11 cellular contexts compared by ENCODE assay signal in genomic region chr6:132405143-132405915, GRCh38. TPM values are rescaled to one million over a fixed set of nuclear protein-coding genes. Genes with fewer than 3 reads are reported as not detected.
DNase-seq lines count a peak whose midpoint lies in the region; ATAC-seq lines count a peak whose summit lies in the region.
"Had no signal": no experiment of that assay in that cellular context is flagged by ENCODE, and none has a peak within 500 bp of the region (broad histone marks: within the 10 kb centered on the region; RNA-seq: fewer than 3 reads in every experiment).

No MANE protein-coding gene starts in this region.

- H2BK12ac ChIP-seq in neuronal stem cell (ENCODE audit: low read length): no peak overlapping the region

- H3K4me1 Mint-ChIP-seq in stimulated activated naive B cell treated with anti-CD40 and anti-IgM and Interleukin-4, amounts not matched to agents 10 μg/mL and 1 μg/mL and 100 μg/mL, for 72 hours: peaks cover 23 to 44% of the 10 kb centered on the region in 2 donors
- H3K4me1 Mint-ChIP-seq in activated CD4-positive, alpha-beta memory T cell treated with anti-CD3 and anti-CD28 coated beads for 36 hours (ENCODE audit: low read depth): peaks cover 12% of the 10 kb centered on the region

- no peak overlapping the region for H2BK120ac ChIP-seq in neuronal stem cell (ENCODE audit: low read depth, low read length)

- WGBS in neuronal stem cell (ENCODE audit: extremely low coverage in 2 of 2, insufficient read length in 2 of 2, insufficient replicate concordance in 1 of 2), 2 donors: no CpG with 5 or more reads among the region's 2 CpGs

- H4K91ac ChIP-seq in neuronal stem cell (ENCODE audit: low read depth, low read length, poor library complexity): no peak overlapping the region

- H3K27me3 Mint-ChIP-seq in stimulated activated naive B cell treated with anti-CD40 and anti-IgM and Interleukin-4, amounts not matched to agents 10 μg/mL and 1 μg/mL and 100 μg/mL, for 72 hours: peaks cover 21 to 22% of the 10 kb centered on the region in 2 donors
- H3K27me3 Mint-ChIP-seq in activated CD4-positive, alpha-beta memory T cell treated with anti-CD3 and anti-CD28 coated beads for 36 hours: peaks cover 35% of the 10 kb centered on the region

- H3K4me3 ChIP-seq in neuronal stem cell (ENCODE audit: low read length in 2 of 2): no peak overlapping the region
- H3K4me3 ChIP-seq: coronary artery, psoas muscle had no signal

- peaks cover 0 to 3% of the 10 kb centered on the region in 2 donors for H3K4me1 ChIP-seq in neuronal stem cell (ENCODE audit: control insufficient read depth in 2 of 2, insufficient read depth in 1 of 2, low read depth in 1 of 2, low read length in 2 of 2)
- H3K4me1 ChIP-seq: psoas muscle had no signal

- H2BK15ac ChIP-seq in neuronal stem cell (ENCODE audit: low read length): no peak overlapping the region

- peak; percentile 83 for DNase-seq in M059J (ENCODE audit: low read depth)
- DNase-seq in stimulated activated naive B cell treated with anti-CD40 and anti-IgM and Interleukin-4, amounts not matched to agents 10 μg/mL and 1 μg/mL and 100 μg/mL, for 72 hours: no peak
- no peak for DNase-seq in neuronal stem cell (ENCODE audit: low spot score)
- DNase-seq in activated CD4-positive, alpha-beta memory T cell treated with anti-CD3 and anti-CD28 coated beads for 36 hours: no peak
- no peak for DNase-seq in COLO829 (ENCODE audit: low spot score)
- DNase-seq: activated CD8-positive, alpha-beta memory T cell treated with anti-CD3 and anti-CD28 coated beads, Interleukin-2, amount 10 ng/mL, durations not matched to agents 7 days and 5 days; psoas muscle had no signal

- POLR2A ChIA-PET in activated CD4-positive, alpha-beta memory T cell treated with anti-CD3 and anti-CD28 coated beads for 36 hours (lab: Charles Lee): no interaction called here

- peak overlapping the region; percentile 6 to 21 for H3K4me3 Mint-ChIP-seq in stimulated activated naive B cell treated with anti-CD40 and anti-IgM and Interleukin-4, amounts not matched to agents 10 μg/mL and 1 μg/mL and 100 μg/mL, for 72 hours
- H3K4me3 Mint-ChIP-seq in activated CD4-positive, alpha-beta memory T cell treated with anti-CD3 and anti-CD28 coated beads for 36 hours: no peak overlapping the region
- H3K4me3 Mint-ChIP-seq: activated CD8-positive, alpha-beta memory T cell treated with anti-CD3 and anti-CD28 coated beads, Interleukin-2, amount 10 ng/mL, durations not matched to agents 7 days and 5 days had no signal

- H3K27ac Mint-ChIP-seq in stimulated activated naive B cell treated with anti-CD40 and anti-IgM and Interleukin-4, amounts not matched to agents 10 μg/mL and 1 μg/mL and 100 μg/mL, for 72 hours: no peak overlapping the region
- H3K27ac Mint-ChIP-seq in activated CD4-positive, alpha-beta memory T cell treated with anti-CD3 and anti-CD28 coated beads for 36 hours: no peak overlapping the region
- H3K27ac Mint-ChIP-seq: activated CD8-positive, alpha-beta memory T cell treated with anti-CD3 and anti-CD28 coated beads, Interleukin-2, amount 10 ng/mL, durations not matched to agents 7 days and 5 days had no signal

- H3K23ac ChIP-seq in neuronal stem cell (ENCODE audit: low read depth, low read length, poor library complexity): no peak overlapping the region

- no peak overlapping the region for H2AK5ac ChIP-seq in neuronal stem cell (ENCODE audit: low read depth, low read length)

- no peaks in the 10 kb centered on the region for H3K36me3 ChIP-seq in neuronal stem cell (replicated peaks in 1 of 2; ENCODE audit: control insufficient read depth in 2 of 2, insufficient read depth in 2 of 2, low read length in 2 of 2)

- H3K9ac ChIP-seq in neuronal stem cell (ENCODE audit: low read depth, low read length, poor library complexity): no peak overlapping the region

- no peak overlapping the region for H3K4ac ChIP-seq in neuronal stem cell (ENCODE audit: low read length)

- peaks cover 0 to under 1% of the 10 kb centered on the region in 2 donors for H3K9me3 Mint-ChIP-seq in stimulated activated naive B cell treated with anti-CD40 and anti-IgM and Interleukin-4, amounts not matched to agents 10 μg/mL and 1 μg/mL and 100 μg/mL, for 72 hours
- H3K9me3 Mint-ChIP-seq in activated CD4-positive, alpha-beta memory T cell treated with anti-CD3 and anti-CD28 coated beads for 36 hours: no peaks in the 10 kb centered on the region

- ATAC-seq in GM18907 (IDR thresholded peaks at IDR 0.05; ENCODE audit: unreplicated experiment) (peak; percentile 60), HG02759 (IDR thresholded peaks at IDR 0.05; ENCODE audit: unreplicated experiment) (peak; percentile 55)
- peak; percentile 71 to 80 for ATAC-seq in stimulated activated naive B cell treated with anti-CD40 and anti-IgM and Interleukin-4, amounts not matched to agents 10 μg/mL and 1 μg/mL and 100 μg/mL, for 72 hours (replicated peaks)
- ATAC-seq: activated CD8-positive, alpha-beta memory T cell treated with anti-CD3 and anti-CD28 coated beads, Interleukin-2, amount 10 ng/mL, durations not matched to agents 7 days and 5 days; psoas muscle had no signal

- no peak overlapping the region for H3K27ac ChIP-seq in neuronal stem cell (replicated peaks; ENCODE audit: low read length)
- H3K27ac ChIP-seq: coronary artery, psoas muscle, RWPE1 had no signal

- H4K8ac ChIP-seq in neuronal stem cell (ENCODE audit: low read depth, low read length): no peak overlapping the region

- no peaks in the 10 kb centered on the region for H3K79me1 ChIP-seq in neuronal stem cell (ENCODE audit: low read depth, low read length)

- H3K9me3 ChIP-seq in neuronal stem cell (replicated peaks in 1 of 2; ENCODE audit: control insufficient read depth in 2 of 2, insufficient read depth in 1 of 2, low read depth in 1 of 2, low read length in 2 of 2): no peaks in the 10 kb centered on the region
- H3K9me3 ChIP-seq: psoas muscle had no signal

- no peak overlapping the region for H3K18ac ChIP-seq in neuronal stem cell (ENCODE audit: low read length)

- peaks cover 0 to 2% of the 10 kb centered on the region in 2 donors for H3K36me3 Mint-ChIP-seq in stimulated activated naive B cell treated with anti-CD40 and anti-IgM and Interleukin-4, amounts not matched to agents 10 μg/mL and 1 μg/mL and 100 μg/mL, for 72 hours
- no peaks in the 10 kb centered on the region for H3K36me3 Mint-ChIP-seq in activated CD4-positive, alpha-beta memory T cell treated with anti-CD3 and anti-CD28 coated beads for 36 hours
- H3K36me3 Mint-ChIP-seq: activated CD8-positive, alpha-beta memory T cell treated with anti-CD3 and anti-CD28 coated beads, Interleukin-2, amount 10 ng/mL, durations not matched to agents 7 days and 5 days had no signal

- CTCF ChIA-PET in activated CD4-positive, alpha-beta memory T cell treated with anti-CD3 and anti-CD28 coated beads for 36 hours (lab: Charles Lee): interaction anchor here (0.6 to 1.6 kb wide), 3 partner anchors 61 to 126 kb away, joined by 3 to 9 read pairs (median 4); no protein-coding TSS in a partner anchor

- no peak overlapping the region for H2BK5ac ChIP-seq in neuronal stem cell (ENCODE audit: low read length)

- peaks cover 5 to 52% (median 25%) of the 10 kb centered on the region in 3 experiments for H3K27me3 ChIP-seq in neuronal stem cell (ENCODE audit: control insufficient read depth in 3 of 3, insufficient read depth in 3 of 3, low read depth in 1 of 3, low read length in 3 of 3)

- no peak overlapping the region for H2AFZ ChIP-seq in neuronal stem cell (ENCODE audit: low read length)

- no peak overlapping the region for H3K14ac ChIP-seq in neuronal stem cell (ENCODE audit: low read length)

- no peak overlapping the region for H3K4me2 ChIP-seq in neuronal stem cell (ENCODE audit: insufficient read depth, low read length, poor library complexity, severe bottlenecking)

- intact Hi-C loops in activated CD4-positive, alpha-beta memory T cell treated with anti-CD3 and anti-CD28 coated beads for 36 hours (cut with micrococcal nuclease): loop anchor here (10.0 kb wide), 1 partner anchor 79 kb away; no protein-coding TSS in a partner anchor

RNA-seq across cellular contexts. Expression of gene MOXD1, which starts 4.1 kb away (rescaled TPM):
- total RNA-seq in M059J (2014; rRNA removed; shearing (Covaris generic)): 170 and 207 TPM in 2 replicates
- 2.5 TPM for polyA plus RNA-seq in neuronal stem cell (2013, experiment 1 of 2)
- 2.4 TPM for polyA plus RNA-seq in neuronal stem cell (2013, experiment 2 of 2)
- total RNA-seq in activated CD4-positive, alpha-beta memory T cell treated with anti-CD3 and anti-CD28 coated beads for 36 hours: not detected

Comparison
In these comparisons a context has a peak if more than half of its experiments do, and no peak if none do; other contexts are left out.
1. RNA of gene MOXD1, which starts 4.1 kb away (total RNA-seq): 170 to 207 TPM in M059J; not detected in activated CD4-positive, alpha-beta memory T cell treated with anti-CD3 and anti-CD28 coated beads for 36 hours; every median in the first group is over 100 times any median in the second.
2. Peak in every context shown above with its lines, with median percentiles within 50 percentile points of each other: ATAC-seq.